ENCODE assay signal across 9 cellular contexts in genomic region chr22:40107756-40108437, GRCh38.
DNase-seq lines count a peak whose midpoint lies in the region; ATAC-seq and TF ChIP-seq lines count a peak whose summit lies in the region.
"Had no signal": no experiment of that assay in that cellular context is flagged by ENCODE, and none has a peak within 500 bp of the region (broad histone marks: within the 10 kb centered on the region; RNA-seq: fewer than 3 reads in every experiment).

No MANE protein-coding gene starts in this region.

- TF ChIP-seq EP300 in gastroesophageal sphincter (IDR thresholded peaks at IDR 0.05), result no peak

- H3K4me1 ChIP-seq in gastroesophageal sphincter, result peaks cover 0 to 54% (median 8%) of the 10 kb centered on the region in 3 donors

- 8% methylated on average over 3 to 5 of the region's 6 CpGs for WGBS in gastroesophageal sphincter (ENCODE audit: low coverage in 1 of 2), 2 donors

- DNase-seq in HT1080 (ENCODE audit: low read depth), result peak; percentile 55
- peak; percentile 34 for DNase-seq in activated T-cell treated with anti-CD3 and anti-CD28 coated beads, Interleukin-2, amount 50 U/mL, for 1 hour
- DNase-seq in stimulated activated CD4-positive, alpha-beta T cell treated with anti-CD3 and anti-CD28 coated beads, Interleukin-2, amount 100 ng/mL, for 4 hours (ENCODE audit: low read depth), result peak; percentile 10
- DNase-seq in C1 segment of cervical spinal cord (lab: John Stamatoyannopoulos, UW), result no peak
- DNase-seq in NCI-H82 (lab: John Stamatoyannopoulos, UW), result no peak

- peak overlapping the region; percentile 24 to 26 for H3K4me3 ChIP-seq in gastroesophageal sphincter

- H3K27me3 ChIP-seq in gastroesophageal sphincter, result no peaks in the 10 kb centered on the region
- H3K27me3 ChIP-seq: Peyer's patch had no signal

- no peak for TF ChIP-seq POLR2A in gastroesophageal sphincter (IDR thresholded peaks at IDR 0.05)

- ATAC-seq in gastroesophageal sphincter, result no peak
- no peak for ATAC-seq in HG03521 (IDR thresholded peaks at IDR 0.05; ENCODE audit: unreplicated experiment)
- ATAC-seq in HG03175 (IDR thresholded peaks at IDR 0.05; ENCODE audit: unreplicated experiment), result no peak

- no peak for TF ChIP-seq CTCF in gastroesophageal sphincter (IDR thresholded peaks at IDR 0.05)

- no peaks in the 10 kb centered on the region for H3K9me3 ChIP-seq in gastroesophageal sphincter
- H3K9me3 ChIP-seq: Peyer's patch had no signal

- H3K36me3 ChIP-seq in gastroesophageal sphincter, result no peaks in the 10 kb centered on the region
- H3K36me3 ChIP-seq: Peyer's patch had no signal

- H3K27ac ChIP-seq in gastroesophageal sphincter, result peak overlapping the region in 3 of 4 donors; percentile 56 to 61 (median 60)

Comparison
In these comparisons a context has a peak if more than half of its experiments do, and no peak if none do; other contexts are left out.
1. DNase-seq: peak in HT1080 (single experiment), activated T-cell treated with anti-CD3 and anti-CD28 coated beads, Interleukin-2, amount 50 U/mL, for 1 hour (single experiment) and stimulated activated CD4-positive, alpha-beta T cell treated with anti-CD3 and anti-CD28 coated beads, Interleukin-2, amount 100 ng/mL, for 4 hours (single experiment); none in C1 segment of cervical spinal cord (0 of 14) and NCI-H82 (single experiment).